1 cellular context compared by ENCODE assay signal in the genomic region with DNA sequence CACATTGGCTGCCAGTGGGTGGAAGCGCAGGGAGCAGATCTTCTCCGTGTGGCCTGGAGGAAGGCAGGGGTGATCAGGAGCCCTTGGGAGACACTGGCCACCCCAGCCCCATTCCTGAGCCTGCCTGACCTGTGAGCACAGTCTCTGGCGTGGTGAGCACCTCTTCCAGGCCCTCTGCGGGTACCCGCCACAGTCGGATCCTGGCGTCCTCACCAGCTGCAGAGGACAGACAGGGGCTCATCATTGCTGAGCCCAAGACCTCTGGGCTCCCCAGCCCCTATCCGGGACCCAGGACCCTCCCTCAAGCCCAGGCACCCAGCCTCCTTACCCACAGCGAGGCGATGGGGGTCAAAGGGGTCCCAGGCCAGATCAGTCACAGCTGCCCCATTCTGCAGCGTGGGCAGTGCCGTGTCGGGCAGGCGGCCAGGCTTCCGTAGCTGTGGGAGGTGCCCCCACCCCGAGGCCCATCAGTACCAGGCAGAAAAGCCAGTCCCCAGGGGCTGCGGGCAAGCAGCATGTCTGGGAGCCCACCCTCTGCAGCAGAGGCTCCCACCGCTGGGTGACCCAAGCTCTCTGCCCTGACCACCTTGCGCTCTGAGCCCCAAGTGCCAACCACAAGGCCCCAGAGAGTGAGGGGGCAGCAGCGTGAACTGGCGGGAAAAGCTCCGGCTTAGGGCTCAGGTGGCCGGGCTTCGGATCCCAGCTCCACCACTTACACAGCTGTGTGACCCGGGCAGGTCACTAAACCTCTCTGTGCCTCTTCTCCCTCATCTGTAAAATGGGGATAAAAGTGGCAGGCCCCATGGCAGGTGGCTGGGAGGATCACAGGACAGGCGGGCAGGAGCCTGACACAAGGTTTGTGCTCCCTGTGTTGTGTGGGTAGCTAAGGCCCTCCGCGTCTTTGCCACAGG.
TF ChIP-seq lines count a peak whose summit lies in the region.

No MANE protein-coding gene starts in this region.

TF ChIP-seq in A549, 52 proteins besides CTCF, POLR2A, EP300 and RAD21 (continued from another document):
- TF ChIP-seq CEBPB (IDR thresholded peaks at IDR 0.05) (no peak), HOXB13 (CRISPR knock-in tag; IDR thresholded peaks at IDR 0.05; ENCODE audit: low read depth) (no peak), HOXB5 (CRISPR knock-in tag; IDR thresholded peaks at IDR 0.05) (no peak), NR3C1 (IDR thresholded peaks at IDR 0.05) (no peak), HOXA7 (CRISPR knock-in tag; IDR thresholded peaks at IDR 0.05) (no peak), ESRRA (IDR thresholded peaks at IDR 0.05; ENCODE audit: borderline replicate concordance, low read length) (no peak), FOXS1 (CRISPR knock-in tag; IDR thresholded peaks at IDR 0.05) (no peak), HEYL (CRISPR knock-in tag; IDR thresholded peaks at IDR 0.05) (no peak), KDM1A (IDR thresholded peaks at IDR 0.05; ENCODE audit: low read depth) (0 out of 2 replicates have a peak, but pooled peaks have one; percentile 57), FOSB (CRISPR knock-in tag; IDR thresholded peaks at IDR 0.05) (no peak), ZFP36 (IDR thresholded peaks at IDR 0.05; ENCODE audit: borderline replicate concordance, partially characterized antibody) (peak; percentile 54), NPAS2 (CRISPR knock-in tag; IDR thresholded peaks at IDR 0.05; ENCODE audit: borderline replicate concordance) (no peak)
